ENCODE assay signal across 20 cellular contexts in genomic region chr9:125302241-125302640, GRCh38.
"Had no signal": no experiment of that assay in that cellular context is flagged by ENCODE, and none has a peak within 500 bp of the region (broad histone marks: within the 10 kb centered on the region; RNA-seq: fewer than 3 reads in every experiment).

No MANE protein-coding gene starts in this region.

- DNase-seq: activated B cell treated with CpG ODN at 0.5 μM for 24 hours; activated CD4-positive, alpha-beta T cell treated with anti-CD3 and anti-CD28 coated beads for 36 hours; activated CD4-positive, alpha-beta T cell treated with anti-CD3 and anti-CD28 coated beads, Interleukin-2, amount 50 U/mL, for 48 hours; activated CD8-positive, alpha-beta memory T cell treated with anti-CD3 and anti-CD28 coated beads, Interleukin-2, amount 50 U/mL, for 48 hours; activated effector memory CD4-positive, alpha-beta T cell treated with Interleukin-2 at 50 U/mL for 16 hours; activated naive CD4-positive, alpha-beta T cell treated with anti-CD3 and anti-CD28 coated beads, Interleukin-2, amount 10 ng/mL, durations not matched to agents 7 days and 5 days; activated T-cell treated with anti-CD3 and anti-CD28 coated beads, Interleukin-2, amount 50 U/mL, for 4 hours; amygdala; cortex of kidney; erythroblast; foreskin fibroblast; heart right ventricle; immature natural killer cell; left ventricle myocardium inferior; T-helper 1 cell; T1000; tibial artery had no signal

- H3K4me3 ChIP-seq: cardiac muscle cell, heart right ventricle, left ventricle myocardium inferior, prostate gland, tibial artery had no signal

- ATAC-seq: activated CD4-positive, alpha-beta T cell treated with anti-CD3 and anti-CD28 coated beads for 36 hours; activated T-cell treated with anti-CD3 and anti-CD28 coated beads, Interleukin-2, amount 50 U/mL, for 4 hours; heart right ventricle; natural killer cell treated with Interleukin-12 subunit alpha and Interleukin-12 subunit beta and Interleukin-15 and Interleukin-18, amount 100 ng/mL, for 72 hours had no signal

- H3K4me1 ChIP-seq: prostate gland had no signal

- H3K36me3 ChIP-seq: prostate gland had no signal

- H3K27me3 ChIP-seq: cardiac muscle cell, heart right ventricle, tibial artery had no signal

- H3K27ac ChIP-seq: cardiac muscle cell, heart right ventricle, left ventricle myocardium inferior, prostate gland, tibial artery had no signal

- H3K9me3 ChIP-seq: heart right ventricle, left ventricle myocardium inferior, prostate gland, tibial artery had no signal
